ENCODE assay signal across 16 cellular contexts in the genomic region with DNA sequence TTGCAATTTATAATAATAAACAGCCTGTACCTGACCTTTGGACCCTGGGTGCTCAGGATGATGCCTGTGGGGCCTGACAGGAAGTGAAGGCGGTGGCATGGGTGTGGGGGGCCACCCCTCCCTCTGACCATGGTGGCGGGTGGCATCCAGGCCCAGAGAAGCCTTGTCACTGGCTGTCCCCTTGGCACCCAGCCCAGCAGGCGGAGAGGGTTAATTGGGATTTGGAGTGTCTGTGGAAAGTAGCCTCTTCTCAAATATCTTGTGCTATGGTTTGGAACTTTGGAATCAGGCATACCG. TPM values are rescaled to one million over a fixed set of nuclear protein-coding genes. Genes with fewer than 3 reads are reported as not detected.
DNase-seq lines count a peak whose midpoint lies in the region; ATAC-seq and TF ChIP-seq lines count a peak whose summit lies in the region.
"Had no signal": no experiment of that assay in that cellular context is flagged by ENCODE, and none has a peak within 500 bp of the region (broad histone marks: within the 10 kb centered on the region; RNA-seq: fewer than 3 reads in every experiment).

No MANE protein-coding gene starts in this region.

- DNase-seq in Calu3, result peak; percentile 62
- peak; percentile 35 for DNase-seq in NCI-H1092 (lab: John Stamatoyannopoulos, UW)
- peak; percentile 9 for DNase-seq in osteoblast (ENCODE audit: insufficient read length, low spot score, missing footprints)
- no peak for DNase-seq in CD4-positive, alpha-beta T cell
- DNase-seq: activated CD8-positive, alpha-beta T cell treated with anti-CD3 and anti-CD28 coated beads for 36 hours; activated gamma-delta T cell treated with Interleukin-2 at 50 U/mL for 16 hours; CD8-positive, alpha-beta T cell; hippocampal formation; NCI-H2107; retina; stimulated activated CD4-positive, alpha-beta T cell treated with anti-CD3 and anti-CD28 coated beads, Interleukin-4, amount 100 ng/mL, for 4 hours had no signal

- peak overlapping the region; percentile 20 for H3K27ac Mint-ChIP-seq in Calu3 (ENCODE audit: unreplicated experiment)
- no peak overlapping the region for H3K27ac Mint-ChIP-seq in CD4-positive, alpha-beta T cell
- H3K27ac Mint-ChIP-seq: activated CD8-positive, alpha-beta T cell treated with anti-CD3 and anti-CD28 coated beads for 36 hours; CD8-positive, alpha-beta T cell had no signal

- no peak overlapping the region for H2AFZ ChIP-seq in osteoblast (ENCODE audit: low read length)

- H3K36me3 ChIP-seq in duodenal mucosa (ENCODE audit: control insufficient read depth in 1 of 2, insufficient read depth in 2 of 2, low read length in 2 of 2), result no peaks in the 10 kb centered on the region
- H3K36me3 ChIP-seq in osteoblast (ENCODE audit: insufficient read depth, low read length), result no peaks in the 10 kb centered on the region

- H3K9me3 Mint-ChIP-seq in Calu3 (ENCODE audit: low read depth, unreplicated experiment), result no peaks in the 10 kb centered on the region
- no peaks in the 10 kb centered on the region for H3K9me3 Mint-ChIP-seq in CD4-positive, alpha-beta T cell
- H3K9me3 Mint-ChIP-seq: activated CD8-positive, alpha-beta T cell treated with anti-CD3 and anti-CD28 coated beads for 36 hours; CD8-positive, alpha-beta T cell had no signal

- H3K36me3 Mint-ChIP-seq in Calu3 (ENCODE audit: insufficient read depth, unreplicated experiment), result no peaks in the 10 kb centered on the region
- H3K36me3 Mint-ChIP-seq in CD4-positive, alpha-beta T cell (ENCODE audit: low read depth), result no peaks in the 10 kb centered on the region
- H3K36me3 Mint-ChIP-seq: CD8-positive, alpha-beta T cell had no signal

- ATAC-seq in HG02981 (IDR thresholded peaks at IDR 0.05; ENCODE audit: unreplicated experiment) (no peak), GM21367 (IDR thresholded peaks at IDR 0.05; ENCODE audit: unreplicated experiment) (no peak), HG03432 (IDR thresholded peaks at IDR 0.05; ENCODE audit: unreplicated experiment) (no peak)
- ATAC-seq in CD4-positive, alpha-beta T cell (ENCODE audit: poor library complexity), result no peak
- ATAC-seq: activated CD8-positive, alpha-beta T cell treated with anti-CD3 and anti-CD28 coated beads for 36 hours; CD8-positive, alpha-beta T cell had no signal

- H3K4me2 ChIP-seq in osteoblast (ENCODE audit: insufficient read depth, low read length), result no peak overlapping the region

- peak overlapping the region; percentile 5 for H3K4me3 Mint-ChIP-seq in Calu3 (ENCODE audit: low read depth, unreplicated experiment)
- no peak overlapping the region for H3K4me3 Mint-ChIP-seq in CD4-positive, alpha-beta T cell
- H3K4me3 Mint-ChIP-seq: activated CD8-positive, alpha-beta T cell treated with anti-CD3 and anti-CD28 coated beads for 36 hours; CD8-positive, alpha-beta T cell had no signal

- H3K9me3 ChIP-seq in duodenal mucosa (ENCODE audit: control insufficient read depth in 1 of 2, low read length in 2 of 2), result no peaks in the 10 kb centered on the region
- no peaks in the 10 kb centered on the region for H3K9me3 ChIP-seq in osteoblast (ENCODE audit: low read depth, low read length)
- H3K9me3 ChIP-seq in CD4-positive, alpha-beta T cell (ENCODE audit: control insufficient read depth, low read length), result no peaks in the 10 kb centered on the region

- intact Hi-C loops in Calu3 (cut with micrococcal nuclease; ENCODE audit: unreplicated experiment), result no loop called here
- intact Hi-C loops in CD4-positive, alpha-beta T cell (cut with DNase I, micrococcal nuclease), result no loop called here

- CTCF ChIA-PET in Calu3 (lab: Charles Lee), result interaction anchor here (0.8 kb wide), 1 partner anchor 34 kb away, joined by 3 read pairs; no protein-coding TSS in a partner anchor
- CTCF ChIA-PET in CD4-positive, alpha-beta T cell (lab: Charles Lee), result no interaction called here

- peaks cover 42% of the 10 kb centered on the region for H3K4me1 Mint-ChIP-seq in Calu3 (ENCODE audit: low read depth, unreplicated experiment)
- H3K4me1 Mint-ChIP-seq in CD4-positive, alpha-beta T cell (ENCODE audit: low read depth), result no peaks in the 10 kb centered on the region

- peaks cover 20% of the 10 kb centered on the region for H3K79me2 ChIP-seq in osteoblast (ENCODE audit: insufficient read depth, low read length)

- POLR2A ChIA-PET in CD4-positive, alpha-beta T cell (lab: Charles Lee), result no interaction called here

- H3K4me3 ChIP-seq in duodenal mucosa (ENCODE audit: low read depth in 1 of 2, low read length in 2 of 2) (peak overlapping the region; percentile 14 to 47), osteoblast (ENCODE audit: insufficient read depth, low read length) (no peak overlapping the region)

- peak overlapping the region in 1 of 2 donors; percentile 65 for H3K9ac ChIP-seq in duodenal mucosa (ENCODE audit: low read depth in 1 of 2, low read length in 2 of 2)

- H3K4me1 ChIP-seq in duodenal mucosa (ENCODE audit: control insufficient read depth in 1 of 2, insufficient read depth in 2 of 2, low read length in 2 of 2) (peaks cover 19 to 26% of the 10 kb centered on the region in 2 donors), osteoblast (ENCODE audit: insufficient read depth, low read length) (peaks cover 7% of the 10 kb centered on the region)

- BruUV-seq in Calu3 (replicated peaks; lab: Mats Ljungman, UMichigan), result no TSS peak

- H3K27ac ChIP-seq in duodenal mucosa (ENCODE audit: low read depth, low read length) (peak overlapping the region; percentile 82), osteoblast (ENCODE audit: low read depth, low read length) (no peak overlapping the region)
- no peak overlapping the region for H3K27ac ChIP-seq in CD4-positive, alpha-beta T cell (ENCODE audit: low read depth, low read length)
- H3K27ac ChIP-seq: epithelial cell of prostate had no signal

- H3K27me3 ChIP-seq in duodenal mucosa (ENCODE audit: control insufficient read depth in 1 of 2, insufficient read depth in 2 of 2, low read length in 2 of 2) (no peaks in the 10 kb centered on the region), osteoblast (ENCODE audit: insufficient read depth, low read length) (no peaks in the 10 kb centered on the region)
- no peaks in the 10 kb centered on the region for H3K27me3 ChIP-seq in CD4-positive, alpha-beta T cell (ENCODE audit: control insufficient read depth, insufficient read depth, low read length)

- TF ChIP-seq CTCF in Calu3 (IDR thresholded peaks at IDR 0.05; ENCODE audit: unreplicated experiment) (no peak), osteoblast (IDR thresholded peaks at IDR 0.05; ENCODE audit: extremely low read depth, low read depth, low read length) (no peak)
- TF ChIP-seq CTCF in CD4-positive, alpha-beta T cell (IDR thresholded peaks at IDR 0.05), result no peak

- H4K20me1 ChIP-seq in osteoblast (ENCODE audit: insufficient read depth, low read length), result no peaks in the 10 kb centered on the region

- H3K27me3 Mint-ChIP-seq in Calu3 (ENCODE audit: unreplicated experiment), result no peaks in the 10 kb centered on the region
- no peaks in the 10 kb centered on the region for H3K27me3 Mint-ChIP-seq in CD4-positive, alpha-beta T cell
- H3K27me3 Mint-ChIP-seq: activated CD8-positive, alpha-beta T cell treated with anti-CD3 and anti-CD28 coated beads for 36 hours had no signal

RNA-seq across cellular contexts. Expression of a gene that starts 20.5 kb away (rescaled TPM):
- total RNA-seq in Calu3 (2022) (21.8 and 27.9 TPM in 2 replicates), osteoblast (6.8 and 9.0 TPM in 2 replicates)
- 1 to 10 TPM; 1.8 to 1.9 TPM for total RNA-seq in CD4-positive, alpha-beta T cell

RNA-seq across cellular contexts. Expression of a gene that starts 58.5 kb away (rescaled TPM):
- total RNA-seq in Calu3 (2022), result 4.0 and 5.0 TPM in 2 replicates
- 0.72 and 1.2 TPM in 2 replicates for total RNA-seq in osteoblast
- total RNA-seq in CD4-positive, alpha-beta T cell, result 10 to 100 TPM; 11.7 to 12.9 TPM

Comparison
In these comparisons a context has a peak if more than half of its experiments do, and no peak if none do; other contexts are left out.
1. DNase-seq: peak in Calu3 (single experiment), NCI-H1092 (single experiment) and osteoblast (single experiment); none in CD4-positive, alpha-beta T cell (0 of 10).